In the genomic region with DNA sequence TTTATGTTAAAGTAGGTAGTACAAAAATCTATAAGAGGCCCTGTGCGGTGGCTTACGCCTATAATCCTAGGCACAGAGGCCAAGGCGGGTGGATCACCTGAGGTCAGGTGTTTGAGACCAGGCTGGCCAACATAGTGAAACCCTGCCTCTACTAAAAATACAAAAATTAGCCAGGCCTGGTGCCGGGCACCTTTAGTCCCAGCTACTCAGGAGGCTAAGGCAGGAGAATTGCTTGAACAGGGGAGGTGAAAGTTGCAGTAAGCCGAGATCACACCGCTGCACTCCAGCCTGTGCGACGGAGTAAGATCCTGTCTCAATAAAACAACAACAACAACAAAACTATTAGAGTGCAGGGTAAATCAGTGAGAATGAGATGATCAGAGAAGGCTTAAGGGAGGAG, we compare ENCODE assay signal across 22 cellular contexts.
"Had no signal": no experiment of that assay in that cellular context is flagged by ENCODE, and none has a peak within 500 bp of the region (broad histone marks: within the 10 kb centered on the region; RNA-seq: fewer than 3 reads in every experiment).

No MANE protein-coding gene starts in this region.

- H3K4me1 ChIP-seq: Peyer's patch had no signal

- H3K27ac Mint-ChIP-seq: T-cell had no signal

- H3K4me3 Mint-ChIP-seq: T-cell had no signal

- H3K9me3 ChIP-seq: Peyer's patch, SJCRH30 had no signal

- H3K27ac ChIP-seq: HL-60, Peyer's patch, SJCRH30 had no signal

- H3K27me3 Mint-ChIP-seq: T-cell had no signal

- H3K36me3 ChIP-seq: MG63, Peyer's patch, SJCRH30 had no signal

- H3K4me1 Mint-ChIP-seq: T-cell had no signal

- FAIRE-seq: HTR-8/SVneo had no signal

- DNase-seq: Karpas-422, KG1, MG63, NCI-H1092 treated with DMSO at 0.1 percent for 48 hours, NCI-H1436, NCI-H187, NCI-H2029, NCI-H2081 treated with DMSO at 0.1 percent for 48 hours, NCI-H2171, NCI-H226, NCI-H446, NCI-H510A, NCI-H69, NCI-H774, Peyer's patch, SHP77 treated with DMSO at 0.1 percent for 48 hours, SJCRH30, SW 1271, T-cell had no signal

- H3K4me3 ChIP-seq: MG63, Peyer's patch, SJCRH30 had no signal

- ATAC-seq: Right ventricle myocardium inferior, T-cell had no signal

- H3K36me3 Mint-ChIP-seq: T-cell had no signal

- H3K27me3 ChIP-seq: MG63, Peyer's patch, SJCRH30 had no signal
